ENCODE assay signal across 17 cellular contexts in genomic region chr9:83240671-83241070, GRCh38.
DNase-seq lines count a peak whose midpoint lies in the region; ATAC-seq and TF ChIP-seq lines count a peak whose summit lies in the region.
"Had no signal": no experiment of that assay in that cellular context is flagged by ENCODE, and none has a peak within 500 bp of the region (broad histone marks: within the 10 kb centered on the region; RNA-seq: fewer than 3 reads in every experiment).

No MANE protein-coding gene starts in this region.

- H3K27ac ChIP-seq in A673 (ENCODE audit: low read depth, low read length, poor library complexity, severe bottlenecking), result no peak overlapping the region
- H3K27ac ChIP-seq: C4-2B, HL-60 had no signal

- H3K27me3 Mint-ChIP-seq in glutamatergic neuron (ENCODE audit: unreplicated experiment), result peaks cover 6% of the 10 kb centered on the region
- H3K27me3 Mint-ChIP-seq: CD4-positive, alpha-beta T cell had no signal

- H3K9me3 Mint-ChIP-seq in glutamatergic neuron (ENCODE audit: unreplicated experiment), result peaks cover 6% of the 10 kb centered on the region
- H3K9me3 Mint-ChIP-seq: CD4-positive, alpha-beta T cell; GM23338; HFFc6 had no signal

- H3K4me2 ChIP-seq in Loucy (ENCODE audit: low read depth, low read length, poor library complexity, severe bottlenecking), result peak overlapping the region; percentile 12
- H3K4me2 ChIP-seq: GM23338 had no signal

- H3K79me2 ChIP-seq in Loucy (ENCODE audit: insufficient read depth, low read length), result no peaks in the 10 kb centered on the region

- no peaks in the 10 kb centered on the region for H4K20me1 ChIP-seq in Loucy (ENCODE audit: insufficient read depth, low read length, poor library complexity, severe bottlenecking)

- H3K9ac ChIP-seq in Loucy (ENCODE audit: low read depth, low read length, poor library complexity, severe bottlenecking), result no peak overlapping the region

- H3F3A ChIP-seq in Loucy (ENCODE audit: low read depth), result no peaks in the 10 kb centered on the region

- H3K9me3 ChIP-seq in A673 (ENCODE audit: low read depth, low read length, poor library complexity, severe bottlenecking), result no peaks in the 10 kb centered on the region
- no peaks in the 10 kb centered on the region for H3K9me3 ChIP-seq in Loucy (ENCODE audit: insufficient read depth, low read depth, low read length)
- H3K9me3 ChIP-seq: Caco-2 had no signal

- no peaks in the 10 kb centered on the region for H3K36me3 ChIP-seq in A673 (ENCODE audit: insufficient read depth, low read length, poor library complexity, severe bottlenecking)
- no peaks in the 10 kb centered on the region for H3K36me3 ChIP-seq in Loucy (ENCODE audit: insufficient read depth, low read length)

- no peaks in the 10 kb centered on the region for H3K9me2 ChIP-seq in Loucy (replicated peaks; ENCODE audit: low read depth, low read length)

- no peaks in the 10 kb centered on the region for H3K27me3 ChIP-seq in A673 (replicated peaks; ENCODE audit: insufficient read depth, low read depth, low read length, poor library complexity)
- no peaks in the 10 kb centered on the region for H3K27me3 ChIP-seq in Loucy (ENCODE audit: insufficient read depth, low read length, poor library complexity, severe bottlenecking)

- DNase-seq in Right ventricle myocardium superior, result no peak
- no peak for DNase-seq in left cardiac atrium
- peak; percentile 5 for DNase-seq in A673 (ENCODE audit: low spot score)
- no peak for DNase-seq in glutamatergic neuron
- no peak for DNase-seq in SKM-1 treated with dmso at 0.1 percent for 144 hours (lab: John Stamatoyannopoulos, UW; ENCODE audit: unreplicated experiment)
- DNase-seq: ACHN; Caco-2; CD4-positive, alpha-beta T cell; DMS79 treated with DMSO at 0.1 percent for 48 hours; H7; HFFc6; IMR-90 had no signal

- CTCF ChIA-PET in A673 (lab: Charles Lee), result no interaction called here

- peaks cover 36% of the 10 kb centered on the region for H3K4me1 Mint-ChIP-seq in glutamatergic neuron (ENCODE audit: low read depth, unreplicated experiment)

- no peak overlapping the region for H3K4me3 ChIP-seq in A673 (ENCODE audit: low read depth, low read length, poor library complexity, severe bottlenecking)
- no peak overlapping the region for H3K4me3 ChIP-seq in Loucy (ENCODE audit: low read length, poor library complexity, severe bottlenecking)
- H3K4me3 ChIP-seq: GM23338 had no signal

- peak overlapping the region; percentile 57 for H3K27ac Mint-ChIP-seq in glutamatergic neuron (ENCODE audit: unreplicated experiment)
- H3K27ac Mint-ChIP-seq: CD4-positive, alpha-beta T cell; GM23338; HFFc6 had no signal

- no peak for TF ChIP-seq CTCF in A673 (conservative IDR thresholded peaks at IDR 0.05; ENCODE audit: low read depth, low read length)
- TF ChIP-seq CTCF in Loucy (conservative IDR thresholded peaks at IDR 0.05; ENCODE audit: low read length), result no peak
- no peak for TF ChIP-seq CTCF in glutamatergic neuron (IDR thresholded peaks at IDR 0.05; ENCODE audit: partially characterized antibody, unreplicated experiment)

- no TSS peak for BruUV-seq in A673 (replicated peaks; lab: Mats Ljungman, UMichigan)

- H3K36me3 Mint-ChIP-seq in glutamatergic neuron (ENCODE audit: unreplicated experiment), result peaks cover 4% of the 10 kb centered on the region

- POLR2A ChIA-PET in A673 (lab: Charles Lee; ENCODE audit: low non-redundant PET), result no interaction called here

- H3K4me1 ChIP-seq in A673 (ENCODE audit: insufficient read depth, low read length, poor library complexity, severe bottlenecking) (no peaks in the 10 kb centered on the region), Loucy (ENCODE audit: insufficient read depth, low read length, poor library complexity, severe bottlenecking) (peaks cover 32% of the 10 kb centered on the region)
- H3K4me1 ChIP-seq: Caco-2 had no signal

- H3K4me3 Mint-ChIP-seq in glutamatergic neuron (ENCODE audit: unreplicated experiment), result peak overlapping the region; percentile 12
- H3K4me3 Mint-ChIP-seq: CD4-positive, alpha-beta T cell; GM23338; HFFc6 had no signal

- ATAC-seq in Right ventricle myocardium superior (ENCODE audit: poor library complexity) (peak; percentile 13), left cardiac atrium (no peak)
- ATAC-seq: GM23338, HCT116 had no signal

- intact Hi-C loops in Right ventricle myocardium superior (cut with DNase I) (no loop called here), left cardiac atrium (cut with DNase I) (no loop called here), A673 (cut with micrococcal nuclease; ENCODE audit: unreplicated experiment) (no loop called here)

- H2AFZ ChIP-seq in Loucy (ENCODE audit: low read length), result peak overlapping the region; percentile 34; the same call in 1 of the 2 replicates
- H2AFZ ChIP-seq: GM23338 had no signal
